Comparison of ENCODE assay signal across 17 cellular contexts in the genomic region with DNA sequence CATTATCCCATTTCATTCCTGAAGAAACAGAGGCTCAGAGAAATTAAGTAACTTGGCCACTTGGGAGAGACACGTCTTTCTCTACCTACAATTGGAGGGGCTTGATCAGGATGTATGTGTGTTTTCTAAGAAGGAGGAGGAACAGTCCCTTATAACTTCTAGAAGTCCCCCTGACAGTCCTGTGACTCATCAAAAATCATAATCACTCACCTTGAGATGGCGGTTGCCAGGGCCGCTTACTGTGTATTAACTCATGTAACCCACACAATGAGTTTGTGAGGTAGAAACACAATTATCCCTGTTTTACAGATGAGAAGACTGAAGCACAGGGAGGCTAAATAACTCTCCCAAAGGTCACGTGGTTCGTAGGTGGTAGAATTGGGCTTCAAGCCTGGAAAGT. TPM values are rescaled to one million over a fixed set of nuclear protein-coding genes. Genes with fewer than 3 reads are reported as not detected.
"Had no signal": no experiment of that assay in that cellular context is flagged by ENCODE, and none has a peak within 500 bp of the region (broad histone marks: within the 10 kb centered on the region; RNA-seq: fewer than 3 reads in every experiment).

No MANE protein-coding gene starts in this region.

- H3K9ac ChIP-seq: neural progenitor cell had no signal

- H3K36me3 ChIP-seq: ascending aorta, neural progenitor cell, ovary had no signal

- H3K27ac ChIP-seq: ascending aorta, hepatocyte, neural progenitor cell, ovary had no signal

- H3K4me3 Mint-ChIP-seq: activated naive CD8-positive, alpha-beta T cell treated with anti-CD3 and anti-CD28 coated beads, Interleukin-2, amount 50 U/mL, for 24 hours; activated T-cell treated with anti-CD3 and anti-CD28 coated beads, Interleukin-2, amount 50 U/mL, for 24 hours; mesothelial cell of epicardium; neural progenitor cell; stimulated activated memory B cell treated with anti-CD40 and anti-IgM and Interleukin-4, amounts not matched to agents 10 μg/mL and 1 μg/mL and 100 μg/mL, for 72 hours; T-helper 2 cell treated with Interferon-gamma antibody and Interleukin-4, amounts not matched to agents 5 μg/mL and 100 μg/mL, for 36 hours had no signal

- H3K9me3 Mint-ChIP-seq: T-helper 2 cell treated with Interferon-gamma antibody and Interleukin-4, amounts not matched to agents 5 μg/mL and 100 μg/mL, for 36 hours had no signal

- H3K4me2 ChIP-seq: hepatocyte had no signal

- H2AFZ ChIP-seq: hepatocyte, neural progenitor cell had no signal

- FAIRE-seq: colon, endothelial cell of umbilical vein, frontal cortex had no signal

- H3K27ac Mint-ChIP-seq: activated naive CD8-positive, alpha-beta T cell treated with anti-CD3 and anti-CD28 coated beads, Interleukin-2, amount 50 U/mL, for 24 hours; activated T-cell treated with anti-CD3 and anti-CD28 coated beads, Interleukin-2, amount 50 U/mL, for 24 hours; mesothelial cell of epicardium; neural progenitor cell; stimulated activated memory B cell treated with anti-CD40 and anti-IgM and Interleukin-4, amounts not matched to agents 10 μg/mL and 1 μg/mL and 100 μg/mL, for 72 hours; T-helper 2 cell treated with Interferon-gamma antibody and Interleukin-4, amounts not matched to agents 5 μg/mL and 100 μg/mL, for 36 hours had no signal

- H3K27me3 ChIP-seq: ascending aorta, neural progenitor cell, ovary had no signal

- H3K36me3 Mint-ChIP-seq: neural progenitor cell; stimulated activated memory B cell treated with anti-CD40 and anti-IgM and Interleukin-4, amounts not matched to agents 10 μg/mL and 1 μg/mL and 100 μg/mL, for 72 hours had no signal

- H3K4me3 ChIP-seq: ascending aorta, hepatocyte, neural progenitor cell, ovary had no signal

- H3K9me3 ChIP-seq: ovary had no signal

- H3K4me1 Mint-ChIP-seq: stimulated activated memory B cell treated with anti-CD40 and anti-IgM and Interleukin-4, amounts not matched to agents 10 μg/mL and 1 μg/mL and 100 μg/mL, for 72 hours had no signal

- ATAC-seq: activated naive CD8-positive, alpha-beta T cell treated with anti-CD3 and anti-CD28 coated beads, Interleukin-2, amount 50 U/mL, for 24 hours; stimulated activated memory B cell treated with anti-CD40 and anti-IgM and Interleukin-4, amounts not matched to agents 10 μg/mL and 1 μg/mL and 100 μg/mL, for 72 hours had no signal

- DNase-seq: activated naive CD8-positive, alpha-beta T cell treated with anti-CD3 and anti-CD28 coated beads, Interleukin-2, amount 50 U/mL, for 24 hours; activated T-cell treated with anti-CD3 and anti-CD28 coated beads, Interleukin-2, amount 50 U/mL, for 24 hours; ovary; substantia nigra; SW 1271; trophoblast cell had no signal

- H3K79me2 ChIP-seq: hepatocyte had no signal

- H3K4me1 ChIP-seq: ascending aorta had no signal

RNA-seq across cellular contexts. Expression of a gene that starts 56.8 kb away (rescaled TPM):
- total RNA-seq: ascending aorta, cardiac septum, endothelial cell of umbilical vein, hepatocyte, lower leg skin, mesothelial cell of epicardium had no signal
- polyA plus RNA-seq: endothelial cell of umbilical vein had no signal
